In the genomic region with DNA sequence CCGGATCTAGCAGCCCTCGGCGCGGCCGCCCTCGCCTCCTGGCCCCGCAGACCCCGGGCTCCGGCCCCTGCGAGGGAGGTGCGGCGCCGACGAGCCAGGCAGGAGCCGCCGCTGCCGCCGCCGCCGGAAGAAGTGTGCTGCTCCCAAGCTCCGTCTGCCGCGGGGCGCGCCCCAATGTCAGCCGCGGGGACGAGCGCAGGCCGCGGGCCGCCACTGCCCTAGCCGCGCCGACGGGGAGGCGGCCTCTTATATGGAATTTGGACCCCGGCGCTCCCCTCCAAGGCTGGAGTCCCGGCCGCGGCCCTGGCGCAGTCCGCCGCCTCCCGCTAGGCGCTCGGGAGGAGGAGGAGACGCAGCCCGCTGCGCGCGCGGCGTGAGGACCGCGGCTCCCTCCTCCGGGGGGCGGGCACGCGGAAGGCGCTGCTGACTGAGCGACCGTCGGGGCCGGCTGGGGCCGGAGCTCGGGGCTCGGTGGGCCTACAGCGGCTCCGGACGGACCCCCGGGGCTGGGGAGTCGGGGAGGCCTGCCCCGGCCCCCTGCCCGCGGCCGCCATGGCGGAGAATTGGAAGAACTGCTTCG, we compare ENCODE assay signal across 8 cellular contexts. TPM values are rescaled to one million over a fixed set of nuclear protein-coding genes. Genes with fewer than 3 reads are reported as not detected.
DNase-seq lines count a peak whose midpoint lies in the region; ATAC-seq and TF ChIP-seq lines count a peak whose summit lies in the region.

TSS of gene TRIM8 (plus strand) at position 414 of the 580 bp plus-strand sequence. CDS start at position 553, 139 bp downstream.

- intact Hi-C loops in CD4-positive, alpha-beta T cell (cut with DNase I, micrococcal nuclease), result loop anchor here (2.0 to 10.0 kb wide), 4 partner anchors 31 to 249 kb away; partner anchors contain the start of genes ACTR1A (in 2 of the 2), SUFU (in 2 of the 2), ARL3 (in 1 of the 2) and NFKB2 (in 1 of the 2)

- H3K4me3 ChIP-seq in brain microvascular endothelial cell (ENCODE audit: low read depth, low read length), result peak within 1 kb of the TSS; percentile 85
- peak within 1 kb of the TSS; percentile 83 for H3K4me3 ChIP-seq in iPS-20b (ENCODE audit: low read length)

- no peak for ATAC-seq in CD4-positive, alpha-beta T cell (ENCODE audit: poor library complexity)
- ATAC-seq in HG03432 (IDR thresholded peaks at IDR 0.05; ENCODE audit: unreplicated experiment), result peak; percentile 9
- ATAC-seq in GM18861 (IDR thresholded peaks at IDR 0.05; ENCODE audit: unreplicated experiment), result no peak

- CTCF ChIA-PET in CD4-positive, alpha-beta T cell (lab: Charles Lee), result interaction anchor here (0.5 to 3.7 kb wide), 16 partner anchors 14 to 250 kb away, joined by 3 to 30 read pairs (median 4); partner anchors contain the start of genes ARL3 and SFXN2

- no peaks in the 10 kb centered on the region for H3K27me3 ChIP-seq in CD4-positive, alpha-beta T cell (ENCODE audit: control insufficient read depth, insufficient read depth, low read length)
- no peaks in the 10 kb centered on the region for H3K27me3 ChIP-seq in brain microvascular endothelial cell (replicated peaks)
- H3K27me3 ChIP-seq in iPS-20b (ENCODE audit: insufficient read depth, low read length), result no peaks in the 10 kb centered on the region; the same call in 1 of the 2 replicates

- H3K36me3 ChIP-seq in brain microvascular endothelial cell (replicated peaks), result peaks cover 6% of the 10 kb centered on the region
- no peaks in the 10 kb centered on the region for H3K36me3 ChIP-seq in iPS-20b (ENCODE audit: insufficient read depth, low read depth, low read length)

- peak within 1 kb of the TSS; percentile 86; the same call in 1 of the 2 replicates for H3K9ac ChIP-seq in iPS-20b (ENCODE audit: low read depth, low read length)

- POLR2A ChIA-PET in CD4-positive, alpha-beta T cell (lab: Charles Lee), result interaction anchor here (0.6 to 7.0 kb wide), 29 partner anchors 9 to 826 kb away, joined by 3 to 134 read pairs (median 6); partner anchors contain the start of genes ACTR1A, ARL3, BORCS7 and CNNM2

- peak within 1 kb of the TSS; percentile 97 for H3K4me3 Mint-ChIP-seq in CD4-positive, alpha-beta T cell

- peak in 9 of 10 experiments; percentile 33 to 70 (median 45) for DNase-seq in CD4-positive, alpha-beta T cell
- DNase-seq in T-helper 2 cell (peak; percentile 24 to 81 (median 40)), brain microvascular endothelial cell (no peak), COLO829 (ENCODE audit: low spot score) (no peak)
- peak; percentile 33 to 38 for DNase-seq in stimulated activated CD4-positive, alpha-beta T cell treated with anti-CD3 and anti-CD28 coated beads, Interleukin-12 subunit alpha, Interleukin-12 subunit beta, amount 100 ng/mL, for 24 hours (ENCODE audit: low read depth in 2 of 2)

- no peaks in the 10 kb centered on the region for H3K9me3 ChIP-seq in CD4-positive, alpha-beta T cell (ENCODE audit: control insufficient read depth, low read length)
- no peaks in the 10 kb centered on the region for H3K9me3 ChIP-seq in iPS-20b (ENCODE audit: insufficient read depth, low read depth, low read length)

- H3K9me3 Mint-ChIP-seq in CD4-positive, alpha-beta T cell, result no peaks in the 10 kb centered on the region

- H3K27me3 Mint-ChIP-seq in CD4-positive, alpha-beta T cell, result no peaks in the 10 kb centered on the region

- peaks cover 51% of the 10 kb centered on the region for H3K4me1 Mint-ChIP-seq in CD4-positive, alpha-beta T cell (ENCODE audit: low read depth)

- TF ChIP-seq CTCF in CD4-positive, alpha-beta T cell (IDR thresholded peaks at IDR 0.05), result no peak
- no peak for TF ChIP-seq CTCF in brain microvascular endothelial cell (IDR thresholded peaks at IDR 0.05; ENCODE audit: low read depth, low read length, missing control alignments)

- in situ Hi-C loops in brain microvascular endothelial cell (cut with HindIII; ENCODE audit: low pct_ligation_motif_present, low sequenced_read_pairs), result no loop called here

- H3K27ac ChIP-seq in CD4-positive, alpha-beta T cell (ENCODE audit: low read depth, low read length), result peak within 1 kb of the TSS; percentile 93
- peak within 1 kb of the TSS; percentile 81 for H3K27ac ChIP-seq in brain microvascular endothelial cell
- no peak within 1 kb of the TSS for H3K27ac ChIP-seq in iPS-20b (ENCODE audit: low read length)

- peaks cover 28% of the 10 kb centered on the region; the same call in 1 of the 2 replicates for H3K4me1 ChIP-seq in iPS-20b (ENCODE audit: insufficient read depth, low read length)

- peak within 1 kb of the TSS; percentile 97 for H3K27ac Mint-ChIP-seq in CD4-positive, alpha-beta T cell

- peaks cover 41% of the 10 kb centered on the region for H3K36me3 Mint-ChIP-seq in CD4-positive, alpha-beta T cell (ENCODE audit: low read depth)

RNA-seq across cellular contexts. Expression of gene TRIM8, which starts in this region (rescaled TPM):
- 10 to 100 TPM; 80.9 to 81.6 TPM for total RNA-seq in CD4-positive, alpha-beta T cell

Comparison
In these comparisons a context has a peak if more than half of its experiments do, and no peak if none do; other contexts are left out.
1. DNase-seq: peak in CD4-positive, alpha-beta T cell (9 of 10), T-helper 2 cell (5 of 5) and stimulated activated CD4-positive, alpha-beta T cell treated with anti-CD3 and anti-CD28 coated beads, Interleukin-12 subunit alpha, Interleukin-12 subunit beta, amount 100 ng/mL, for 24 hours (2 of 2); none in brain microvascular endothelial cell (single experiment) and COLO829 (single experiment).